20 cellular contexts compared by ENCODE assay signal in the genomic region with DNA sequence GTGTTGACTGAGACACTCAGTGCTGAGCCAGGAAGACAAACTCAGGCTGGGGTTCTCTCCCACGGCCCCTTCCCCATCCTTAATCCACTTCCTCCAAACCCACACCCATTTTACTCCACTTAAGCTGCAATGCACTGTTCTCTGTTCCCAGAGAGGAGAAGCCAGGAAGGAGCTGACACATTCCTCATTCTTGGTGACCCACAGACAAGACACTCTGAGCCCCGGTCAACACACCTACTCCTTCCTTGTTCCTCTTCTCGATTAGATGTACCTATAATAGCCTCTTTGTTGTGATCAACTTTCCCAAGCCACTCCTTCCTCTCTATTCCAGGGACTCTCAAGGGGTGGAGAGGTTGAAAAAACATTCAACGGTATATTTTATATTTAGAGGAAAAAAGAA. TPM values are rescaled to one million over a fixed set of nuclear protein-coding genes. Genes with fewer than 3 reads are reported as not detected.
DNase-seq lines count a peak whose midpoint lies in the region; ATAC-seq and TF ChIP-seq lines count a peak whose summit lies in the region.
"Had no signal": no experiment of that assay in that cellular context is flagged by ENCODE, and none has a peak within 500 bp of the region (broad histone marks: within the 10 kb centered on the region; RNA-seq: fewer than 3 reads in every experiment).

No MANE protein-coding gene starts in this region.

- H4K20me1 ChIP-seq in SU-DHL-6 (ENCODE audit: low read depth, low read length): no peaks in the 10 kb centered on the region

- H3F3A ChIP-seq in SU-DHL-6 (ENCODE audit: insufficient read depth): peaks cover 26% of the 10 kb centered on the region

- H2AFZ ChIP-seq in SU-DHL-6 (ENCODE audit: low read depth, low read length, severe bottlenecking): no peak overlapping the region

- DNase-seq in COLO829 (ENCODE audit: low spot score): peak; percentile 48
- no peak for DNase-seq in testis
- DNase-seq in DMS114 treated with DMSO at 0.1 percent for 48 hours (lab: John Stamatoyannopoulos, UW; ENCODE audit: unreplicated experiment): no peak
- no peak for DNase-seq in UCSD-AML1 (lab: John Stamatoyannopoulos, UW; ENCODE audit: unreplicated experiment)
- DNase-seq in NCI-H2081 (lab: John Stamatoyannopoulos, UW): no peak
- DNase-seq in A172 (ENCODE audit: low spot score): no peak
- DNase-seq: activated B cell treated with CpG ODN at 0.5 μM for 24 hours; activated naive CD4-positive, alpha-beta T cell treated with anti-CD3 and anti-CD28 coated beads, Interleukin-2, amount 50 U/mL, for 16 hours; anterior cingulate cortex; C1 segment of cervical spinal cord; immature natural killer cell; lower lobe of right lung; NCI-H1105 treated with DMSO at 0.1 percent for 48 hours; NCI-H82; T1000 had no signal

- H3K27me3 ChIP-seq in SU-DHL-6 (ENCODE audit: low read length) (no peaks in the 10 kb centered on the region), testis (no peaks in the 10 kb centered on the region)
- H3K27me3 ChIP-seq: vagina had no signal

- TF ChIP-seq CTCF in SU-DHL-6 (IDR thresholded peaks at IDR 0.05; ENCODE audit: insufficient read depth, low read length, poor library complexity, severe bottlenecking) (no peak), testis (IDR thresholded peaks at IDR 0.05) (no peak)

- intact Hi-C loops in testis (cut with DNase I; ENCODE audit: low total_unique reads): no loop called here

- peaks cover 92% of the 10 kb centered on the region for H3K79me2 ChIP-seq in SU-DHL-6 (ENCODE audit: insufficient read depth, low read length)

- H3K4me3 ChIP-seq in SU-DHL-6 (ENCODE audit: insufficient read depth, low read length, poor library complexity, severe bottlenecking): no peak overlapping the region
- no peak overlapping the region for H3K4me3 ChIP-seq in testis
- H3K4me3 ChIP-seq: lower lobe of right lung, prostate gland, vagina had no signal

- H3K9me2 ChIP-seq in SU-DHL-6 (replicated peaks; ENCODE audit: insufficient read depth, low read length): no peaks in the 10 kb centered on the region

- peak; percentile 60 for ATAC-seq in esophagus mucosa
- ATAC-seq: HCT116, lower lobe of right lung had no signal

- H3K9me3 ChIP-seq in SU-DHL-6 (ENCODE audit: insufficient read depth, low read length) (peaks cover 5% of the 10 kb centered on the region; the same call in 1 of the 2 replicates), testis (no peaks in the 10 kb centered on the region)
- H3K9me3 ChIP-seq: prostate gland, vagina had no signal

- H3K36me3 ChIP-seq in SU-DHL-6 (ENCODE audit: low read length): peaks cover 13% of the 10 kb centered on the region; the same call in 1 of the 2 replicates
- no peaks in the 10 kb centered on the region for H3K36me3 ChIP-seq in testis (ENCODE audit: low read depth, missing control alignments)
- H3K36me3 ChIP-seq: lower lobe of right lung, prostate gland, vagina had no signal

- no peak for TF ChIP-seq POLR2A in testis (IDR thresholded peaks at IDR 0.05)

- peaks cover 26% of the 10 kb centered on the region for H3K4me1 ChIP-seq in testis
- H3K4me1 ChIP-seq: lower lobe of right lung, prostate gland had no signal

- no peak overlapping the region for H3K4me2 ChIP-seq in SU-DHL-6 (ENCODE audit: low read depth, low read length, poor library complexity, severe bottlenecking)

- H3K27ac ChIP-seq in SU-DHL-6 (ENCODE audit: low read depth, low read length) (peak overlapping the region; percentile 15; the same call in 1 of the 2 replicates), testis (peak overlapping the region; percentile 78 to 85)
- H3K27ac ChIP-seq: lower lobe of right lung, vagina had no signal

- no peak overlapping the region for H3K9ac ChIP-seq in SU-DHL-6 (ENCODE audit: low read length)

- 27 to 48% methylated on average over 4 of the region's 4 CpGs for WGBS in testis, 2 donors

RNA-seq across cellular contexts. Expression of gene INSR, which starts 47.1 kb away (rescaled TPM):
- total RNA-seq in esophagus mucosa (6.9 TPM), testis (10 to 100 TPM; 85.1 to 96.5 TPM)
- 9.3 TPM for polyA plus RNA-seq in testis (ENCODE audit: insufficient read depth, low read depth, low replicate concordance)
- total RNA-seq in A172 (2014; rRNA removed; shearing (Covaris generic)): 7.2 and 8.4 TPM in 2 replicates
